In genomic region chr21:26389971-26390641, GRCh38 we compare ENCODE assay signal across 10 cellular contexts.
DNase-seq lines count a peak whose midpoint lies in the region; ATAC-seq and TF ChIP-seq lines count a peak whose summit lies in the region.
"Had no signal": no experiment of that assay in that cellular context is flagged by ENCODE, and none has a peak within 500 bp of the region (broad histone marks: within the 10 kb centered on the region; RNA-seq: fewer than 3 reads in every experiment).

No MANE protein-coding gene starts in this region.

- H3K27ac Mint-ChIP-seq in nephron (peak overlapping the region; percentile 47 to 83 (median 76)), immature natural killer cell (peak overlapping the region in 1 of 6 donors; percentile 29)

- H3K36me3 Mint-ChIP-seq in nephron (ENCODE audit: low read depth) (no peaks in the 10 kb centered on the region), immature natural killer cell (no peaks in the 10 kb centered on the region)

- H3K27me3 Mint-ChIP-seq in nephron (ENCODE audit: low read depth), result no peaks in the 10 kb centered on the region
- peaks cover 0 to 3% (median 0%) of the 10 kb centered on the region in 3 donors for H3K27me3 Mint-ChIP-seq in immature natural killer cell (ENCODE audit: low read depth in 3 of 3)

- peaks cover 5% of the 10 kb centered on the region for H3K9me3 Mint-ChIP-seq in nephron
- peaks cover 0 to 7% (median 2%) of the 10 kb centered on the region in 6 donors for H3K9me3 Mint-ChIP-seq in immature natural killer cell

- intact Hi-C loops in posterior vena cava (cut with DNase I), result no loop called here

- no peak for TF ChIP-seq CTCF in nephron (IDR thresholded peaks at IDR 0.05; ENCODE audit: unreplicated experiment in 3 of 3)

- no peak for TF ChIP-seq POLR2A in GM18505 (IDR thresholded peaks at IDR 0.05; ENCODE audit: borderline replicate concordance, extremely low read depth, insufficient read depth, insufficient read length)

- peak; percentile 60 for ATAC-seq in GM18505 (IDR thresholded peaks at IDR 0.05; ENCODE audit: unreplicated experiment)

- peak; percentile 92 for DNase-seq in LHCN-M2 (ENCODE audit: low read depth)
- peak; percentile 51 for DNase-seq in astrocyte of the hippocampus (ENCODE audit: low read depth, low spot score)
- DNase-seq in posterior vena cava (ENCODE audit: low spot score), result no peak
- no peak for DNase-seq in immature natural killer cell
- DNase-seq in HT-29 (ENCODE audit: low spot score), result no peak
- no peak for DNase-seq in NCI-H1105 (lab: John Stamatoyannopoulos, UW)
- DNase-seq: adrenal gland, ovary had no signal

- peaks cover 32% of the 10 kb centered on the region for H3K4me1 Mint-ChIP-seq in nephron
- peaks cover 0 to 7% of the 10 kb centered on the region in 2 donors for H3K4me1 Mint-ChIP-seq in immature natural killer cell

- H3K4me3 Mint-ChIP-seq in nephron (peak overlapping the region in 1 of 3 experiments; percentile 11), immature natural killer cell (no peak overlapping the region)

Comparison
In these comparisons a context has a peak if more than half of its experiments do, and no peak if none do; other contexts are left out.
1. DNase-seq: peak in LHCN-M2 (single experiment) and astrocyte of the hippocampus (single experiment); none in posterior vena cava (single experiment), immature natural killer cell (0 of 3), HT-29 (single experiment) and NCI-H1105 (single experiment).